ENCODE assay signal across 23 cellular contexts in genomic region chr1:3377604-3378279, GRCh38.
"Had no signal": no experiment of that assay in that cellular context is flagged by ENCODE, and none has a peak within 500 bp of the region (broad histone marks: within the 10 kb centered on the region; RNA-seq: fewer than 3 reads in every experiment).

No MANE protein-coding gene starts in this region.

- H3K9me3 ChIP-seq: SJCRH30, SK-N-SH had no signal

- H3K4me1 ChIP-seq: SJCRH30 had no signal

- ATAC-seq: activated T-cell treated with anti-CD3 and anti-CD28 coated beads, Interleukin-2, amount 50 U/mL, for 72 hours had no signal

- H3K4me3 Mint-ChIP-seq: activated CD4-positive, alpha-beta memory T cell treated with anti-CD3 and anti-CD28 coated beads for 36 hours; activated CD4-positive, alpha-beta T cell treated with anti-CD3 and anti-CD28 coated beads, Interleukin-2, amount 10 ng/mL, durations not matched to agents 7 days and 5 days; activated T-cell treated with anti-CD3 and anti-CD28 coated beads, Interleukin-2, amount 50 U/mL, for 72 hours; brain; IgD-negative memory B cell had no signal

- H3K4me1 Mint-ChIP-seq: IgD-negative memory B cell had no signal

- DNase-seq: activated CD4-positive, alpha-beta memory T cell treated with anti-CD3 and anti-CD28 coated beads for 36 hours; activated CD4-positive, alpha-beta T cell treated with anti-CD3 and anti-CD28 coated beads, Interleukin-2, amount 10 ng/mL, durations not matched to agents 7 days and 5 days; activated CD4-positive, CD25-positive, alpha-beta regulatory T cell; activated CD8-positive, alpha-beta memory T cell treated with anti-CD3 and anti-CD28 coated beads for 24 hours; activated gamma-delta T cell treated with Interleukin-2 at 50 U/mL for 16 hours; activated naive CD4-positive, alpha-beta T cell treated with anti-CD3 and anti-CD28 coated beads, Interleukin-2, amount 50 U/mL, for 16 hours; activated T-cell treated with anti-CD3 and anti-CD28 coated beads, Interleukin-2, amount 50 U/mL, for 72 hours; amniotic stem cell; cerebellar nuclear complex; NCI-H1092; NCI-H1417; NCI-H1930; NCI-H345; NCI-H510A; NCI-H69; SJCRH30; SK-N-SH; T-helper 1 cell had no signal

- H3K27ac Mint-ChIP-seq: activated CD4-positive, alpha-beta memory T cell treated with anti-CD3 and anti-CD28 coated beads for 36 hours; activated CD4-positive, alpha-beta T cell treated with anti-CD3 and anti-CD28 coated beads, Interleukin-2, amount 10 ng/mL, durations not matched to agents 7 days and 5 days; activated T-cell treated with anti-CD3 and anti-CD28 coated beads, Interleukin-2, amount 50 U/mL, for 72 hours; activated T-helper 2 cell treated with anti-CD3 and anti-CD28 coated beads, Interferon-gamma antibody, Interleukin-2, Interleukin-4, amounts not matched to agents 10 μg/mL and 5 μg/mL and 100 μg/mL, durations not matched to agents 14 hours and 24 hours and 36 hours had no signal

- H3K27ac ChIP-seq: KMS-11, SJCRH30, VCaP had no signal

- H3K9me3 Mint-ChIP-seq: activated CD4-positive, alpha-beta memory T cell treated with anti-CD3 and anti-CD28 coated beads for 36 hours; activated CD4-positive, alpha-beta T cell treated with anti-CD3 and anti-CD28 coated beads, Interleukin-2, amount 10 ng/mL, durations not matched to agents 7 days and 5 days; activated T-cell treated with anti-CD3 and anti-CD28 coated beads, Interleukin-2, amount 50 U/mL, for 72 hours; activated T-helper 2 cell treated with anti-CD3 and anti-CD28 coated beads, Interferon-gamma antibody, Interleukin-2, Interleukin-4, amounts not matched to agents 10 μg/mL and 5 μg/mL and 100 μg/mL, durations not matched to agents 14 hours and 24 hours and 36 hours; brain; IgD-negative memory B cell had no signal

- H3K4me2 ChIP-seq: KMS-11, SK-N-SH had no signal

- H3K4me3 ChIP-seq: SJCRH30 had no signal

- H3K36me3 ChIP-seq: SJCRH30 had no signal

- H3K9ac ChIP-seq: KMS-11, SK-N-SH had no signal

- H3K36me3 Mint-ChIP-seq: activated CD4-positive, alpha-beta memory T cell treated with anti-CD3 and anti-CD28 coated beads for 36 hours; brain; IgD-negative memory B cell had no signal

- H3K27me3 Mint-ChIP-seq: activated CD4-positive, alpha-beta T cell treated with anti-CD3 and anti-CD28 coated beads, Interleukin-2, amount 10 ng/mL, durations not matched to agents 7 days and 5 days; brain had no signal

- H3K27me3 ChIP-seq: SJCRH30 had no signal
